Comparison of ENCODE assay signal across 10 cellular contexts in genomic region chr4:150021483-150021882, GRCh38. TPM values are rescaled to one million over a fixed set of nuclear protein-coding genes. Genes with fewer than 3 reads are reported as not detected.
"Had no signal": no experiment of that assay in that cellular context is flagged by ENCODE, and none has a peak within 500 bp of the region (broad histone marks: within the 10 kb centered on the region; RNA-seq: fewer than 3 reads in every experiment).

No MANE protein-coding gene starts in this region.

- DNase-seq: H9, HCEC 1CT, IMR-90, KG1 had no signal

- H3K4me2 ChIP-seq: GM23338 had no signal

- H3K4me3 Mint-ChIP-seq: GM23338, H9 had no signal

- H3K27ac Mint-ChIP-seq: GM23338, H9 had no signal

- FAIRE-seq: H1, H54, HepG2, K562 had no signal

- H3K4me3 ChIP-seq: GM23338, K562 had no signal

- H2AFZ ChIP-seq: GM23338 had no signal

RNA-seq across cellular contexts. Expression of gene DCLK2, which starts 56.8 kb away (rescaled TPM):
- total RNA-seq: HepG2, HT-29, K562 had no signal
- polyA plus RNA-seq: GM23338, HepG2, K562 had no signal
